ENCODE assay signal across 8 cellular contexts in the genomic region with DNA sequence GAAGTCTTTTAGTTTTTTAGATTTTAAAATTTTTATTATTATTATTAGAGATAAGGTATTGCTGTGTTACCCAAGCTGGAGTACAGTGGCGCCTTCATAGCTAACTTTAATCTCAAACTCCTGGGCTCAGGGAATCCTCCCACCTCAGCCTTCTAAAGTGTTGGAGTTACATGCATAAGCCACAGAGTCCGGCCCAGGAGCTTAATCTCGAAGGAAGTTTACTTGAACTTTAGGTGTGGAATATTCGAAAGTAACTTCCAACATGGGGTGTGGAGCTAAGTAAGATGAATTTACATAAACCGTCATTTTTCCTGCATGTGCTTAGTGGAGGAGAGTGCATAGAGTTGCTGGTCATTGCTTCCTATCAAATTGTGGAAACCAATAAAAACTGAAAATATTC. TPM values are rescaled to one million over a fixed set of nuclear protein-coding genes. Genes with fewer than 3 reads are reported as not detected.
DNase-seq lines count a peak whose midpoint lies in the region; ATAC-seq and TF ChIP-seq lines count a peak whose summit lies in the region.

No MANE protein-coding gene starts in this region.

- H3K36me3 Mint-ChIP-seq in Calu3 (ENCODE audit: insufficient read depth, unreplicated experiment), result peaks cover 40% of the 10 kb centered on the region
- H3K36me3 Mint-ChIP-seq in neural progenitor cell, result peaks cover 4% of the 10 kb centered on the region

- peak overlapping the region; percentile 98 for H3K27ac Mint-ChIP-seq in Calu3 (ENCODE audit: unreplicated experiment)
- H3K27ac Mint-ChIP-seq in neural progenitor cell, result no peak overlapping the region

- no peaks in the 10 kb centered on the region for H3K27me3 ChIP-seq in neural progenitor cell
- no peaks in the 10 kb centered on the region for H3K27me3 ChIP-seq in prostate gland (replicated peaks; ENCODE audit: insufficient read depth)

- H3K4me3 Mint-ChIP-seq in Calu3 (ENCODE audit: low read depth, unreplicated experiment) (peak overlapping the region; percentile 88), neural progenitor cell (peak overlapping the region; percentile 98)

- H3K9ac ChIP-seq in neural progenitor cell, result no peak overlapping the region

- H3K9me3 Mint-ChIP-seq in Calu3 (ENCODE audit: low read depth, unreplicated experiment), result no peaks in the 10 kb centered on the region
- H3K9me3 Mint-ChIP-seq in neural progenitor cell, result no peaks in the 10 kb centered on the region

- H3K4me1 Mint-ChIP-seq in Calu3 (ENCODE audit: low read depth, unreplicated experiment), result peaks cover 15% of the 10 kb centered on the region
- peaks cover 26% of the 10 kb centered on the region for H3K4me1 Mint-ChIP-seq in neural progenitor cell

- ATAC-seq in GM21526 (IDR thresholded peaks at IDR 0.05; ENCODE audit: low FRiP score, unreplicated experiment), result no peak

- H3K4me3 ChIP-seq in NB4 (ENCODE audit: low read depth, low read length) (peak overlapping the region; percentile 97), choroid plexus epithelial cell (ENCODE audit: low read depth, low read length) (peak overlapping the region; percentile 100), neural progenitor cell (peak overlapping the region; percentile 92), prostate gland (peak overlapping the region in 1 of 2 donors; percentile 96)

- H4K20me1 ChIP-seq in neural progenitor cell (ENCODE audit: low read depth), result no peaks in the 10 kb centered on the region

- peaks cover 11% of the 10 kb centered on the region for H3K4me1 ChIP-seq in neural progenitor cell
- no peaks in the 10 kb centered on the region for H3K4me1 ChIP-seq in prostate gland (replicated peaks)

- DNase-seq in Calu3 (no peak), NB4 (ENCODE audit: low read depth) (peak; percentile 34), choroid plexus epithelial cell (ENCODE audit: low read depth) (peak; percentile 20), neural progenitor cell (ENCODE audit: low spot score) (no peak), prostate gland (ENCODE audit: low spot score) (no peak), SKM-1 (lab: John Stamatoyannopoulos, UW; ENCODE audit: unreplicated experiment) (no peak), DMS79 (lab: John Stamatoyannopoulos, UW) (no peak)

- no TSS peak for BruUV-seq in Calu3 (replicated peaks; lab: Mats Ljungman, UMichigan)

- peaks cover 65% of the 10 kb centered on the region for H3K79me2 ChIP-seq in neural progenitor cell (ENCODE audit: low read depth)

- H3K9me3 ChIP-seq in neural progenitor cell (ENCODE audit: low read depth) (no peaks in the 10 kb centered on the region), prostate gland (no peaks in the 10 kb centered on the region)

- WGBS in prostate gland, result 69% methylated on average over 5 of the region's 5 CpGs

- H3K27ac ChIP-seq in neural progenitor cell, result no peak overlapping the region
- no peak overlapping the region for H3K27ac ChIP-seq in prostate gland

- peaks cover 13% of the 10 kb centered on the region for H3F3A ChIP-seq in neural progenitor cell (ENCODE audit: low read depth)

- CTCF ChIA-PET in Calu3 (lab: Charles Lee), result interaction anchor here (0.6 to 4.1 kb wide), 4 partner anchors 64 to 185 kb away, joined by 4 to 33 read pairs (median 4); no protein-coding TSS in a partner anchor

- peak overlapping the region; percentile 88 for H3K4me2 ChIP-seq in neural progenitor cell

- intact Hi-C loops in Calu3 (cut with micrococcal nuclease; ENCODE audit: unreplicated experiment), result no loop called here
- intact Hi-C loops in prostate gland (cut with DNase I), result loop anchor here (5.0 kb wide), 1 partner anchor 231 kb away; no protein-coding TSS in a partner anchor

- no peak for TF ChIP-seq POLR2A in NB4 (IDR thresholded peaks at IDR 0.05; ENCODE audit: extremely low read depth, insufficient read length)
- TF ChIP-seq POLR2A in prostate gland (IDR thresholded peaks at IDR 0.05), result no peak

- H3K27me3 Mint-ChIP-seq in Calu3 (ENCODE audit: unreplicated experiment) (no peaks in the 10 kb centered on the region), neural progenitor cell (ENCODE audit: insufficient read depth, low read depth) (peaks cover 5% of the 10 kb centered on the region)

- H2AFZ ChIP-seq in neural progenitor cell (replicated peaks), result no peak overlapping the region

- H3K36me3 ChIP-seq in neural progenitor cell (no peaks in the 10 kb centered on the region), prostate gland (no peaks in the 10 kb centered on the region)

- TF ChIP-seq CTCF in Calu3 (IDR thresholded peaks at IDR 0.05; ENCODE audit: unreplicated experiment) (no peak), NB4 (IDR thresholded peaks at IDR 0.05; ENCODE audit: low read depth, low read length) (no peak), choroid plexus epithelial cell (conservative IDR thresholded peaks at IDR 0.05; ENCODE audit: low read depth, low read length) (no peak), neural progenitor cell (IDR thresholded peaks at IDR 0.05) (no peak), prostate gland (IDR thresholded peaks at IDR 0.05) (no peak)

RNA-seq across cellular contexts. Expression of gene ATG13, which starts 1.4 kb away (rescaled TPM):
- total RNA-seq in Calu3 (2022), result 53.2 and 57.1 TPM in 2 replicates
- 75.4 and 88.5 TPM in 2 replicates for total RNA-seq in neural progenitor cell (ENCODE audit: low replicate concordance)
- total RNA-seq in prostate gland, result 100 to 1,000 TPM in 1 of 2 donors, 10 to 100 TPM in 1; 54.3 to 172 TPM

RNA-seq across cellular contexts. Expression of gene HARBI1, which starts 1.8 kb away (rescaled TPM):
- total RNA-seq in Calu3 (2022) (8.2 and 10.1 TPM in 2 replicates), neural progenitor cell (ENCODE audit: low replicate concordance) (4.6 and 5.3 TPM in 2 replicates), prostate gland (1 to 10 TPM; 3.1 to 4.1 TPM)

RNA-seq across cellular contexts. Expression of gene AMBRA1, which starts 25.0 kb away (rescaled TPM):
- total RNA-seq in Calu3 (2022) (35.0 and 42.2 TPM in 2 replicates), neural progenitor cell (ENCODE audit: low replicate concordance) (20.7 and 35.9 TPM in 2 replicates), prostate gland (10 to 100 TPM; 56.2 to 60.7 TPM)

Comparison
In these comparisons a context has a peak if more than half of its experiments do, and no peak if none do; other contexts are left out.
1. DNase-seq: peak in NB4 (single experiment) and choroid plexus epithelial cell (single experiment); none in Calu3 (single experiment), neural progenitor cell (single experiment), prostate gland (single experiment), SKM-1 (single experiment) and DMS79 (single experiment).